In the genomic region with DNA sequence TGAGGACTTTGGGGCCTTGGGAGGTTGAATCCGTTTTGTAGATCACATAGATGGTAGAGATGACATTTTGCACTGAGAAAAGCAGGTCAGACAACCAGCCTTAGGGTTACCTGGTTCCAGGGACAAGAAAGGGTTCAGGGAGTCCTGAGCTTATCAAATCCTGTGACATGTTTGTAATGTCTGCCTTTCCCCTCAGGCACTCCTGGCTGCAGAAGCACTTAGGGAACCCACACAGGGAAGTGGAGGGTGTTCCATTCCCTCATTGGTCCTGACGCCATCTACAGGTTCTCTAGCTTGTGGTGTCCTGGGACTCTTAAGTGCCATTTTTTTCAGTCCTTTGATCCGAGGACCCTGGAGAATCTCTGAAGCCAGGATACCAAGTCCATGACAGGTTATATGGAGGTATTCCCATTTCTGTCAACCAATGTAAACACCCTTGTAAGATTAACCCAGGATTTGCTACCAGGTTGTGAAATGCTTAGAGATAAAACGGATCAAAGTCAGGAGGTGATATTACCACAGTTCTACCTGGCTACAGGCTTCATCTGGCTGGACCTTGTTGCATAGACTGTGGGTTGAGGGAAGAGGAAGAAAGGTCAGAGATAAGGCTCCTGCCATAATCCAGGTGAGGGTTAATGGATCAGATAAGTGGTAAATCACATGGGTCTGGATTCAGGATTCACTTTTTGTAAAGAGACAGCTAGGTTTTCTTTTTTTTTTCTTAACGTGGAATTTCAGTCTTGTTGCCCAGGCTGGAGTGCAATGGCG, we compare ENCODE assay signal across 7 cellular contexts. TPM values are rescaled to one million over a fixed set of nuclear protein-coding genes. Genes with fewer than 3 reads are reported as not detected.
DNase-seq lines count a peak whose midpoint lies in the region; ATAC-seq, FAIRE-seq and TF ChIP-seq lines count a peak whose summit lies in the region.
"Not testable (repeated sequence)": the region's sequence is repeated elsewhere in the genome, so short reads cannot be mapped to it uniquely, and the experiment has no call there.

No MANE protein-coding gene starts in this region.

- peak overlapping the region; percentile 83 for H3K9ac ChIP-seq in Loucy (ENCODE audit: low read depth, low read length, poor library complexity, severe bottlenecking)
- H3K9ac ChIP-seq in H1 (replicated peaks in 1 of 4; ENCODE audit: extremely low read depth in 1 of 4, low read depth in 3 of 4, low read length in 3 of 4); skeletal muscle satellite cell (ENCODE audit: low read depth, low read length): not testable (repeated sequence)

- peaks cover 14% of the 10 kb centered on the region for H4K20me1 ChIP-seq in Loucy (ENCODE audit: insufficient read depth, low read length, poor library complexity, severe bottlenecking)
- H4K20me1 ChIP-seq in H1 (replicated peaks in 1 of 2; ENCODE audit: control insufficient read depth in 1 of 2, insufficient read depth in 2 of 2, low read length in 2 of 2) = not testable (repeated sequence)

- intact Hi-C loops in Caco-2 (cut with micrococcal nuclease; ENCODE audit: unreplicated experiment); activated T-helper 1 cell treated with anti-CD3 and anti-CD28 coated beads, Interleukin-12 subunit alpha, Interleukin-12 subunit beta, Interleukin-2, Interleukin-4 antibody, amounts not matched to agents 30 ng/mL and 10 ng/mL and 1 ng/mL, durations not matched to agents 14 hours and 24 hours and 36 hours (cut with micrococcal nuclease); natural killer cell (cut with micrococcal nuclease): not testable (repeated sequence)

- not testable (repeated sequence) for H2BK20ac ChIP-seq in H1 (ENCODE audit: low read length)

- not testable (repeated sequence) for TF ChIP-seq POLR2A in H1 (IDR thresholded peaks at IDR 0.05; ENCODE audit: control extremely low read depth in 1 of 2, low read depth in 2 of 2, low read length in 2 of 2)

- H3K9me3 ChIP-seq in Caco-2; Loucy (ENCODE audit: insufficient read depth, low read depth, low read length); H1 (ENCODE audit: insufficient read depth in 2 of 2, low read depth in 1 of 2, low read length in 1 of 2); skeletal muscle satellite cell (replicated peaks; ENCODE audit: low read length): not testable (repeated sequence)

- H2BK12ac ChIP-seq in H1 (ENCODE audit: low read depth, low read length) = not testable (repeated sequence)

- H3K36me3 Mint-ChIP-seq in Caco-2 (ENCODE audit: insufficient read depth, unreplicated experiment) = peaks cover 88% of the 10 kb centered on the region
- peaks cover 59% of the 10 kb centered on the region for H3K36me3 Mint-ChIP-seq in activated T-helper 1 cell treated with anti-CD3 and anti-CD28 coated beads, Interleukin-12 subunit alpha, Interleukin-12 subunit beta, Interleukin-2, Interleukin-4 antibody, amounts not matched to agents 30 ng/mL and 10 ng/mL and 1 ng/mL, durations not matched to agents 14 hours and 24 hours and 36 hours (ENCODE audit: low read depth)
- not testable (repeated sequence) for H3K36me3 Mint-ChIP-seq in natural killer cell

- H4K5ac ChIP-seq in H1 (ENCODE audit: insufficient read length, low read depth, low read length) = not testable (repeated sequence)

- H3K4ac ChIP-seq in H1 (replicated peaks; ENCODE audit: insufficient read length, low read depth, low read length) = not testable (repeated sequence)

- H3K14ac ChIP-seq in H1 (ENCODE audit: insufficient read length) = not testable (repeated sequence)

- H3K9me3 Mint-ChIP-seq in Caco-2 (ENCODE audit: unreplicated experiment); natural killer cell: not testable (repeated sequence)
- peaks cover 25% of the 10 kb centered on the region for H3K9me3 Mint-ChIP-seq in activated T-helper 1 cell treated with anti-CD3 and anti-CD28 coated beads, Interleukin-12 subunit alpha, Interleukin-12 subunit beta, Interleukin-2, Interleukin-4 antibody, amounts not matched to agents 30 ng/mL and 10 ng/mL and 1 ng/mL, durations not matched to agents 14 hours and 24 hours and 36 hours

- POLR2A ChIA-PET in Caco-2 (lab: Charles Lee) = not testable (repeated sequence)
- POLR2A ChIA-PET in H1 (lab: Charles Lee; ENCODE audit: partially characterized antibody) = interaction anchor here (0.9 to 10.6 kb wide), 12 partner anchors 10 to 144 kb away, joined by 3 to 103 read pairs (median 5); a partner anchor contains a TSS

- not testable (repeated sequence) for H3K79me1 ChIP-seq in H1 (ENCODE audit: low read depth, low read length)

- not testable (repeated sequence) for H3K27me3 ChIP-seq in Caco-2 (replicated peaks; ENCODE audit: control insufficient read depth, insufficient read depth, low read length); Loucy (ENCODE audit: insufficient read depth, low read length, poor library complexity, severe bottlenecking); H1 (replicated peaks in 1 of 4; ENCODE audit: control insufficient read depth in 3 of 4, extremely low read depth in 1 of 4, insufficient read depth in 3 of 4, low read length in 3 of 4); skeletal muscle satellite cell (ENCODE audit: control insufficient read depth, insufficient read depth, low read length)

- not testable (repeated sequence) for H3K4me3 ChIP-seq in Caco-2 (ENCODE audit: low read depth, low read length); H1 (ENCODE audit: extremely low read depth in 1 of 4, insufficient read depth in 2 of 4, low read depth in 3 of 4, low read length in 4 of 4); skeletal muscle satellite cell (ENCODE audit: low read length)
- peak overlapping the region; percentile 97 for H3K4me3 ChIP-seq in Loucy (ENCODE audit: low read length, poor library complexity, severe bottlenecking)

- H3K4me1 ChIP-seq in Caco-2 (peaks cover 12% of the 10 kb centered on the region), skeletal muscle satellite cell (ENCODE audit: control insufficient read depth, insufficient read depth, low read length) (peaks cover 12% of the 10 kb centered on the region)
- not testable (repeated sequence) for H3K4me1 ChIP-seq in Loucy (ENCODE audit: insufficient read depth, low read length, poor library complexity, severe bottlenecking); H1 (replicated peaks in 1 of 4; ENCODE audit: control insufficient read depth in 3 of 4, insufficient read depth in 4 of 4, low read length in 3 of 4)

- peaks cover 35% of the 10 kb centered on the region for H3K79me2 ChIP-seq in Loucy (ENCODE audit: insufficient read depth, low read length)
- peaks cover 0 to 35% of the 10 kb centered on the region in 2 experiments; a peak in 3 of 4 replicates for H3K79me2 ChIP-seq in H1 (ENCODE audit: control insufficient read depth in 1 of 2, insufficient read depth in 2 of 2, low read length in 2 of 2)

- H3K18ac ChIP-seq in H1 (ENCODE audit: extremely low read depth, low read length) = not testable (repeated sequence)

- 0 out of 2 replicates have a peak overlapping the region, but pooled peaks have one; percentile 81 for H2BK15ac ChIP-seq in H1 (ENCODE audit: low read length)

- peak overlapping the region; percentile 99 for H3K4me3 Mint-ChIP-seq in Caco-2 (ENCODE audit: unreplicated experiment)
- peak overlapping the region; percentile 1 for H3K4me3 Mint-ChIP-seq in activated T-helper 1 cell treated with anti-CD3 and anti-CD28 coated beads, Interleukin-12 subunit alpha, Interleukin-12 subunit beta, Interleukin-2, Interleukin-4 antibody, amounts not matched to agents 30 ng/mL and 10 ng/mL and 1 ng/mL, durations not matched to agents 14 hours and 24 hours and 36 hours
- H3K4me3 Mint-ChIP-seq in natural killer cell = not testable (repeated sequence)

- H3K4me2 ChIP-seq in Loucy (ENCODE audit: low read depth, low read length, poor library complexity, severe bottlenecking) (peak overlapping the region; percentile 87), H1 (ENCODE audit: insufficient read depth in 1 of 2, low read depth in 2 of 2, low read length in 2 of 2) (peak overlapping the region in 1 of 2 experiments; percentile 88; a peak in 1 of 4 replicates), skeletal muscle satellite cell (ENCODE audit: low read length) (peak overlapping the region; percentile 83)

- H4K91ac ChIP-seq in H1 (replicated peaks; ENCODE audit: insufficient read length, low read length) = not testable (repeated sequence)

- DNase-seq in Caco-2 = peak; percentile 34 to 49
- DNase-seq in activated T-helper 1 cell treated with anti-CD3 and anti-CD28 coated beads, Interleukin-12 subunit alpha, Interleukin-12 subunit beta, Interleukin-2, Interleukin-4 antibody, amounts not matched to agents 30 ng/mL and 10 ng/mL and 1 ng/mL, durations not matched to agents 14 hours and 24 hours and 36 hours (ENCODE audit: low spot score); H1 (ENCODE audit: low read depth in 1 of 2, low spot score in 2 of 2); left lobe of liver (ENCODE audit: low spot score); natural killer cell: not testable (repeated sequence)

- not testable (repeated sequence) for TF ChIP-seq CTCF in Caco-2 (IDR thresholded peaks at IDR 0.05; ENCODE audit: insufficient read depth in 1 of 2, low read depth in 1 of 2, low read length in 1 of 2, severe bottlenecking in 1 of 2, unreplicated experiment in 1 of 2); Loucy (conservative IDR thresholded peaks at IDR 0.05; ENCODE audit: low read length); H1 (IDR thresholded peaks at IDR 0.05; ENCODE audit: control extremely low read depth in 1 of 3, insufficient read depth in 1 of 3, low read depth in 1 of 3, low read length in 3 of 3); natural killer cell (IDR thresholded peaks at IDR 0.05)

- TF ChIP-seq RAD21 in H1 (IDR thresholded peaks at IDR 0.05 in 1 of 2, conservative IDR thresholded peaks at IDR 0.05 in 1 of 2; ENCODE audit: low read depth in 2 of 2, low read length in 2 of 2) = not testable (repeated sequence)

- not testable (repeated sequence) for H2AK5ac ChIP-seq in H1 (ENCODE audit: low read depth, low read length)

- H3F3A ChIP-seq in Loucy (ENCODE audit: low read depth) = not testable (repeated sequence)

- not testable (repeated sequence) for H2AFZ ChIP-seq in Loucy (ENCODE audit: low read length); H1 (ENCODE audit: low read length)

- H3K27ac Mint-ChIP-seq in Caco-2 (ENCODE audit: unreplicated experiment) = peak overlapping the region; percentile 99
- not testable (repeated sequence) for H3K27ac Mint-ChIP-seq in activated T-helper 1 cell treated with anti-CD3 and anti-CD28 coated beads, Interleukin-12 subunit alpha, Interleukin-12 subunit beta, Interleukin-2, Interleukin-4 antibody, amounts not matched to agents 30 ng/mL and 10 ng/mL and 1 ng/mL, durations not matched to agents 14 hours and 24 hours and 36 hours
- peak overlapping the region; percentile 96 to 98 for H3K27ac Mint-ChIP-seq in natural killer cell

- H2BK5ac ChIP-seq in H1 (ENCODE audit: low read depth, low read length) = not testable (repeated sequence)

- CTCF ChIA-PET in Caco-2 (lab: Charles Lee) (interaction anchor here (0.6 kb wide), 1 partner anchor 33 kb away, joined by 4 read pairs; no protein-coding TSS in a partner anchor), H1 (lab: Charles Lee; ENCODE audit: partially characterized antibody) (interaction anchor here (0.6 to 1.0 kb wide), 2 partner anchors 22 to 568 kb away, joined by 3 read pairs; no protein-coding TSS in a partner anchor)

- not testable (repeated sequence) for H3K36me3 ChIP-seq in Caco-2 (ENCODE audit: control insufficient read depth, insufficient read depth, low read length); Loucy (ENCODE audit: insufficient read depth, low read length)
- peaks cover 0 to 22% (median 8%) of the 10 kb centered on the region in 4 experiments for H3K36me3 ChIP-seq in H1 (ENCODE audit: control insufficient read depth in 2 of 4, insufficient read depth in 4 of 4, low read length in 3 of 4)
- H3K36me3 ChIP-seq in skeletal muscle satellite cell (ENCODE audit: insufficient read depth, low read length) = peaks cover 12% of the 10 kb centered on the region

- H3K23ac ChIP-seq in H1 (ENCODE audit: insufficient read length) = not testable (repeated sequence)

- H3K4me1 Mint-ChIP-seq in Caco-2 (ENCODE audit: low read depth, unreplicated experiment) = peaks cover 17% of the 10 kb centered on the region
- peaks cover 17% of the 10 kb centered on the region for H3K4me1 Mint-ChIP-seq in activated T-helper 1 cell treated with anti-CD3 and anti-CD28 coated beads, Interleukin-12 subunit alpha, Interleukin-12 subunit beta, Interleukin-2, Interleukin-4 antibody, amounts not matched to agents 30 ng/mL and 10 ng/mL and 1 ng/mL, durations not matched to agents 14 hours and 24 hours and 36 hours (ENCODE audit: low read depth)
- peaks cover 29 to 30% of the 10 kb centered on the region in 2 donors for H3K4me1 Mint-ChIP-seq in natural killer cell

- BruUV-seq in Caco-2 (replicated peaks; lab: Mats Ljungman, UMichigan) = not testable (repeated sequence)

- H4K8ac ChIP-seq in H1 (ENCODE audit: extremely low read depth, insufficient read depth, low read length) = not testable (repeated sequence)

- WGBS in H1 (ENCODE audit: extremely low coverage in 1 of 2, insufficient coverage in 1 of 2, insufficient read length in 1 of 2, insufficient replicate concordance in 2 of 2, low coverage in 1 of 2, low lambda C conversion rate in 2 of 2, missing lambda C conversion rate in 1 of 2), 2 experiments = 95% methylated on average over 3 of the region's 6 CpGs; no CpG with 5 or more reads in 1 of the 2 experiments

- not testable (repeated sequence) for FAIRE-seq in H1 (lab: Jason Lieb, UNC)

- H3K56ac ChIP-seq in H1 (replicated peaks; ENCODE audit: insufficient read length, low read depth, low read length) = not testable (repeated sequence)

- ATAC-seq in left lobe of liver = peak; percentile 52
- ATAC-seq in natural killer cell = not testable (repeated sequence)

- not testable (repeated sequence) for TF ChIP-seq EP300 in H1 (IDR thresholded peaks at IDR 0.05; ENCODE audit: borderline replicate concordance in 1 of 2, low read depth in 2 of 2, low read length in 2 of 2)

- not testable (repeated sequence) for H3K27ac ChIP-seq in H1 (ENCODE audit: low read depth, low read length)

- H3K9me2 ChIP-seq in Loucy (replicated peaks; ENCODE audit: low read depth, low read length) = not testable (repeated sequence)

- H3K27me3 Mint-ChIP-seq in Caco-2 (ENCODE audit: insufficient read depth, unreplicated experiment); activated T-helper 1 cell treated with anti-CD3 and anti-CD28 coated beads, Interleukin-12 subunit alpha, Interleukin-12 subunit beta, Interleukin-2, Interleukin-4 antibody, amounts not matched to agents 30 ng/mL and 10 ng/mL and 1 ng/mL, durations not matched to agents 14 hours and 24 hours and 36 hours (ENCODE audit: insufficient read depth); natural killer cell (ENCODE audit: low read depth in 2 of 2): not testable (repeated sequence)

- not testable (repeated sequence) for H2BK120ac ChIP-seq in H1 (replicated peaks; ENCODE audit: low read depth, low read length)

- H3K23me2 ChIP-seq in H1 (ENCODE audit: low read depth, low read length) = not testable (repeated sequence)

RNA-seq across cellular contexts. Expression of a gene that starts 2.3 kb away (rescaled TPM):
- total RNA-seq in Caco-2 (2022) = 70.5 and 78.0 TPM in 2 replicates
- 29.4 and 29.6 TPM in 2 replicates for total RNA-seq in activated T-helper 1 cell treated with anti-CD3 and anti-CD28 coated beads, Interleukin-12 subunit alpha, Interleukin-12 subunit beta, Interleukin-2, Interleukin-4 antibody, amounts not matched to agents 30 ng/mL and 10 ng/mL and 1 ng/mL, durations not matched to agents 14 hours and 24 hours and 36 hours
- total RNA-seq in H1 (2021; fragmentation: NEBNext Ultra II Directional; extraction: Animal tissue kit (Norgen Biotek cat#: 25700)) = 41.5 and 42.1 TPM in 2 replicates
- polyA plus RNA-seq in H1 (2011; rRNA removed) = 17.4 and 18.1 TPM in 2 replicates
- 16.2 TPM for polyA plus RNA-seq in H1 (2011; cell fraction: cytosol; rRNA removed)
- 20.1 TPM for polyA plus RNA-seq in H1 (2011; cell fraction: nucleus; rRNA removed)
- polyA plus RNA-seq in H1 (2012, experiment 1 of 2) = 16.8 to 19.8 TPM (median 18.6 TPM) in 4 replicates
- 4.3 TPM for polyA plus RNA-seq in H1 (2012, experiment 2 of 2)
- polyA plus RNA-seq in H1 (2013, experiment 1 of 2) = 19.7 TPM
- polyA plus RNA-seq in H1 (2013, experiment 2 of 2) = 17.0 TPM
- polyA minus RNA-seq in H1 (2011; rRNA and poly(A)+ RNA removed) = 24.8 and 34.3 TPM in 2 replicates
- 20.0 TPM for polyA minus RNA-seq in H1 (2011; cell fraction: cytosol; rRNA and poly(A)+ RNA removed)
- polyA minus RNA-seq in H1 (2011; cell fraction: nucleus; rRNA and poly(A)+ RNA removed) = 24.2 TPM
- total RNA-seq in left lobe of liver = 19.1 TPM
- 10 to 100 TPM; 54.9 to 58.9 (median 55.1) TPM for total RNA-seq in natural killer cell
- total RNA-seq in skeletal muscle satellite cell (2012; rRNA removed) = 16.6 and 26.9 TPM in 2 replicates

RNA-seq across cellular contexts. Expression of a gene that starts 21.9 kb away (rescaled TPM):
- total RNA-seq in Caco-2 (2022) (32.5 and 35.4 TPM in 2 replicates), left lobe of liver (10.2 TPM), natural killer cell (10 to 100 TPM; 23.4 to 25.7 (median 23.9) TPM)
- 25.1 and 26.7 TPM in 2 replicates for total RNA-seq in activated T-helper 1 cell treated with anti-CD3 and anti-CD28 coated beads, Interleukin-12 subunit alpha, Interleukin-12 subunit beta, Interleukin-2, Interleukin-4 antibody, amounts not matched to agents 30 ng/mL and 10 ng/mL and 1 ng/mL, durations not matched to agents 14 hours and 24 hours and 36 hours
- 53.7 and 60.1 TPM in 2 replicates for total RNA-seq in H1 (2021; fragmentation: NEBNext Ultra II Directional; extraction: Animal tissue kit (Norgen Biotek cat#: 25700))
- polyA plus RNA-seq in H1 (2011; rRNA removed) = 11.3 and 13.8 TPM in 2 replicates
- polyA plus RNA-seq in H1 (2011; cell fraction: cytosol; rRNA removed) = 23.1 TPM
- 18.4 TPM for polyA plus RNA-seq in H1 (2011; cell fraction: nucleus; rRNA removed)
- 22.1 to 36.7 TPM (median 26.4 TPM) in 4 replicates for polyA plus RNA-seq in H1 (2012, experiment 1 of 2)
- 5.6 TPM for polyA plus RNA-seq in H1 (2012, experiment 2 of 2)
- polyA plus RNA-seq in H1 (2013, experiment 1 of 2) = 23.9 TPM
- polyA plus RNA-seq in H1 (2013, experiment 2 of 2) = 22.1 TPM
- 71.9 and 78.7 TPM in 2 replicates for polyA minus RNA-seq in H1 (2011; rRNA and poly(A)+ RNA removed)
- 42.6 TPM for polyA minus RNA-seq in H1 (2011; cell fraction: cytosol; rRNA and poly(A)+ RNA removed)
- 44.1 TPM for polyA minus RNA-seq in H1 (2011; cell fraction: nucleus; rRNA and poly(A)+ RNA removed)
- total RNA-seq in skeletal muscle satellite cell (2012; rRNA removed) = 22.6 and 23.4 TPM in 2 replicates

RNA-seq across cellular contexts. Expression of a gene that starts 36.8 kb away (rescaled TPM):
- total RNA-seq in Caco-2 (2022) (8.3 and 9.4 TPM in 2 replicates), left lobe of liver (12.9 TPM), natural killer cell (10 to 100 TPM; 25.2 to 51.2 (median 38.3) TPM)
- total RNA-seq in activated T-helper 1 cell treated with anti-CD3 and anti-CD28 coated beads, Interleukin-12 subunit alpha, Interleukin-12 subunit beta, Interleukin-2, Interleukin-4 antibody, amounts not matched to agents 30 ng/mL and 10 ng/mL and 1 ng/mL, durations not matched to agents 14 hours and 24 hours and 36 hours = 14.1 and 15.7 TPM in 2 replicates
- 90.7 and 90.9 TPM in 2 replicates for total RNA-seq in H1 (2021; fragmentation: NEBNext Ultra II Directional; extraction: Animal tissue kit (Norgen Biotek cat#: 25700))
- 99.6 and 110 TPM in 2 replicates for polyA plus RNA-seq in H1 (2011; rRNA removed)
- polyA plus RNA-seq in H1 (2011; cell fraction: cytosol; rRNA removed) = 66.5 TPM
- 74.2 TPM for polyA plus RNA-seq in H1 (2011; cell fraction: nucleus; rRNA removed)
- 53.1 to 76.6 TPM (median 64.5 TPM) in 4 replicates for polyA plus RNA-seq in H1 (2012, experiment 1 of 2)
- 46.8 TPM for polyA plus RNA-seq in H1 (2012, experiment 2 of 2)
- polyA plus RNA-seq in H1 (2013, experiment 1 of 2) = 39.2 TPM
- 39.8 TPM for polyA plus RNA-seq in H1 (2013, experiment 2 of 2)
- 125 and 160 TPM in 2 replicates for polyA minus RNA-seq in H1 (2011; rRNA and poly(A)+ RNA removed)
- 63.5 TPM for polyA minus RNA-seq in H1 (2011; cell fraction: cytosol; rRNA and poly(A)+ RNA removed)
- 209 TPM for polyA minus RNA-seq in H1 (2011; cell fraction: nucleus; rRNA and poly(A)+ RNA removed)
- total RNA-seq in skeletal muscle satellite cell (2012; rRNA removed) = 7.6 and 10.9 TPM in 2 replicates

RNA-seq across cellular contexts. Expression of a gene that starts 37.3 kb away (rescaled TPM):
- total RNA-seq in Caco-2 (2022) (38.6 and 48.2 TPM in 2 replicates), left lobe of liver (7.1 TPM), natural killer cell (10 to 100 TPM; 13.0 to 14.5 (median 14.3) TPM)
- 9.0 and 10.7 TPM in 2 replicates for total RNA-seq in activated T-helper 1 cell treated with anti-CD3 and anti-CD28 coated beads, Interleukin-12 subunit alpha, Interleukin-12 subunit beta, Interleukin-2, Interleukin-4 antibody, amounts not matched to agents 30 ng/mL and 10 ng/mL and 1 ng/mL, durations not matched to agents 14 hours and 24 hours and 36 hours
- total RNA-seq in H1 (2021; fragmentation: NEBNext Ultra II Directional; extraction: Animal tissue kit (Norgen Biotek cat#: 25700)) = 10.6 and 11.6 TPM in 2 replicates
- 5.9 and 8.8 TPM in 2 replicates for polyA plus RNA-seq in H1 (2011; rRNA removed)
- polyA plus RNA-seq in H1 (2011; cell fraction: cytosol; rRNA removed) = 8.8 TPM
- 10.0 TPM for polyA plus RNA-seq in H1 (2011; cell fraction: nucleus; rRNA removed)
- 8.4 to 11.8 TPM (median 9.1 TPM) in 4 replicates for polyA plus RNA-seq in H1 (2012, experiment 1 of 2)
- polyA plus RNA-seq in H1 (2012, experiment 2 of 2) = 1.9 TPM
- polyA plus RNA-seq in H1 (2013, experiment 1 of 2) = 6.5 TPM
- 7.1 TPM for polyA plus RNA-seq in H1 (2013, experiment 2 of 2)
- polyA minus RNA-seq in H1 (2011; rRNA and poly(A)+ RNA removed) = 14.2 and 21.6 TPM in 2 replicates
- polyA minus RNA-seq in H1 (2011; cell fraction: cytosol; rRNA and poly(A)+ RNA removed) = 6.5 TPM
- 20.9 TPM for polyA minus RNA-seq in H1 (2011; cell fraction: nucleus; rRNA and poly(A)+ RNA removed)
- total RNA-seq in skeletal muscle satellite cell (2012; rRNA removed) = 5.0 and 6.3 TPM in 2 replicates
